25 cellular contexts compared by ENCODE assay signal in the genomic region with DNA sequence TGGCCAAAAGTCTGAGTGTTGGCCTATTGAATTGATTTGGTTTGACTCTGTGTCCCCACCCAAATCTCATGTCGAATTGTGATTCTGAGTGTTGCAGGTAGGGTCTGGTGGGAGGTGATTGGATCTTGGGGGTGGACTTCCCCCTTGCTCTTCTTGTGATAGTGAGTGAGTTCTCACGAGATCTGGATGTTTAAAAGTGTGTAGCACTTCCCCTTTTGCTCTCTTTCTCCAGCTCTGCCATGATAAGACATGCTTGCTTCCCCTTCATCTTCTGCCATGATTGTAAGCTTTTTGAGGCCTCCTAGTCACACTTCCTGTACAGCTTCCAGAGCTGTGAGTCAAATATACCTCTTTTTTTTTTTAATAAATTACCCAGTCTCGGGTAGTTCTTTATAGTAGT.
"Had no signal": no experiment of that assay in that cellular context is flagged by ENCODE, and none has a peak within 500 bp of the region (broad histone marks: within the 10 kb centered on the region; RNA-seq: fewer than 3 reads in every experiment).

No MANE protein-coding gene starts in this region.

- H3K9me3 ChIP-seq: adrenal gland, breast epithelium, colonic mucosa, MG63 had no signal

- DNase-seq: activated CD4-positive, alpha-beta T cell treated with anti-CD3 and anti-CD28 coated beads for 36 hours; activated CD4-positive, alpha-beta T cell treated with anti-CD3 and anti-CD28 coated beads, Interleukin-2, amount 50 U/mL, for 1 hour; activated CD8-positive, alpha-beta memory T cell treated with anti-CD3 and anti-CD28 coated beads, Interleukin-2, amount 50 U/mL, for 48 hours; activated CD8-positive, alpha-beta T cell treated with anti-CD3 and anti-CD28 coated beads for 36 hours; activated naive CD4-positive, alpha-beta T cell treated with anti-CD3 and anti-CD28 coated beads, Interleukin-2, amount 50 U/mL, for 16 hours; activated naive CD8-positive, alpha-beta T cell treated with anti-CD3 and anti-CD28 coated beads, Interleukin-2, amount 10 ng/mL, durations not matched to agents 7 days and 5 days; activated T-cell treated with anti-CD3 and anti-CD28 coated beads, Interleukin-2, amount 50 U/mL, for 1 hour; adrenal gland; anterior cingulate cortex; caudate nucleus; colonic mucosa; MG63; NCI-H1092 treated with DMSO at 0.1 percent for 48 hours; NCI-H1417 treated with DMSO at 0.1 percent for 48 hours; NCI-H1694; NCI-H2029; NCI-H2107; NCI-H2171 treated with DMSO at 0.1 percent for 48 hours; NCI-H226; NCI-H526; NCI-H82; SIG-M5; WERI-Rb-1 had no signal

- H3K36me3 ChIP-seq: adrenal gland, breast epithelium, colonic mucosa, MG63, WERI-Rb-1 had no signal

- H3K4me3 Mint-ChIP-seq: activated CD4-positive, alpha-beta T cell treated with anti-CD3 and anti-CD28 coated beads for 36 hours; activated CD8-positive, alpha-beta T cell treated with anti-CD3 and anti-CD28 coated beads for 36 hours; activated naive CD8-positive, alpha-beta T cell treated with anti-CD3 and anti-CD28 coated beads, Interleukin-2, amount 10 ng/mL, durations not matched to agents 7 days and 5 days; IgD-negative memory B cell had no signal

- H3K27me3 ChIP-seq: adrenal gland, breast epithelium, colonic mucosa, MG63 had no signal

- H3K27ac ChIP-seq: adrenal gland, breast epithelium, colonic mucosa, WERI-Rb-1 had no signal

- ATAC-seq: activated CD4-positive, alpha-beta T cell treated with anti-CD3 and anti-CD28 coated beads for 36 hours; activated CD8-positive, alpha-beta T cell treated with anti-CD3 and anti-CD28 coated beads for 36 hours had no signal

- H3K4me1 ChIP-seq: adrenal gland, breast epithelium, colonic mucosa had no signal

- H3K4me1 Mint-ChIP-seq: activated CD4-positive, alpha-beta T cell treated with anti-CD3 and anti-CD28 coated beads for 36 hours; activated naive CD8-positive, alpha-beta T cell treated with anti-CD3 and anti-CD28 coated beads, Interleukin-2, amount 10 ng/mL, durations not matched to agents 7 days and 5 days; IgD-negative memory B cell had no signal

- H3K4me3 ChIP-seq: adrenal gland, breast epithelium, colonic mucosa, MG63 had no signal

- H3K27ac Mint-ChIP-seq: activated CD4-positive, alpha-beta T cell treated with anti-CD3 and anti-CD28 coated beads for 36 hours; activated CD8-positive, alpha-beta T cell treated with anti-CD3 and anti-CD28 coated beads for 36 hours; activated naive CD8-positive, alpha-beta T cell treated with anti-CD3 and anti-CD28 coated beads, Interleukin-2, amount 10 ng/mL, durations not matched to agents 7 days and 5 days; IgD-negative memory B cell had no signal

- H3K36me3 Mint-ChIP-seq: activated naive CD8-positive, alpha-beta T cell treated with anti-CD3 and anti-CD28 coated beads, Interleukin-2, amount 10 ng/mL, durations not matched to agents 7 days and 5 days had no signal

- H3K27me3 Mint-ChIP-seq: activated CD4-positive, alpha-beta T cell treated with anti-CD3 and anti-CD28 coated beads for 36 hours; activated CD8-positive, alpha-beta T cell treated with anti-CD3 and anti-CD28 coated beads for 36 hours; activated naive CD8-positive, alpha-beta T cell treated with anti-CD3 and anti-CD28 coated beads, Interleukin-2, amount 10 ng/mL, durations not matched to agents 7 days and 5 days; IgD-negative memory B cell had no signal
